In genomic region chr14:100416081-100416480, GRCh38 we compare ENCODE assay signal across 2 cellular contexts.
TF ChIP-seq lines count a peak whose summit lies in the region.

No MANE protein-coding gene starts in this region.

TF ChIP-seq in IMR-90, 13 proteins besides CTCF, POLR2A, EP300 and RAD21:
- TF ChIP-seq SMC3 (IDR thresholded peaks at IDR 0.05; ENCODE audit: low read depth, low read length) (no peak), USF2 (IDR thresholded peaks at IDR 0.05; ENCODE audit: low read depth, low read length) (no peak), RFX5 (IDR thresholded peaks at IDR 0.05; ENCODE audit: low read depth, low read length) (no peak), CEBPB (IDR thresholded peaks at IDR 0.05; ENCODE audit: low read depth, low read length) (no peak), RCOR1 (IDR thresholded peaks at IDR 0.05; ENCODE audit: insufficient replicate concordance, low read length) (no peak), MAFK (IDR thresholded peaks at IDR 0.05; ENCODE audit: low read depth, low read length) (no peak), CHD1 (IDR thresholded peaks at IDR 0.05; ENCODE audit: low read depth, low read length) (no peak), BHLHE40 (IDR thresholded peaks at IDR 0.05; ENCODE audit: low read depth, low read length) (no peak), ELK1 (IDR thresholded peaks at IDR 0.05; ENCODE audit: borderline replicate concordance, low read depth, low read length) (no peak), NFE2L2 (IDR thresholded peaks at IDR 0.05; ENCODE audit: low read depth, low read length) (no peak), MAZ (IDR thresholded peaks at IDR 0.05; ENCODE audit: borderline replicate concordance, low read depth, low read length) (no peak)

TF ChIP-seq in K562, 482 proteins besides CTCF, POLR2A, EP300 and RAD21:
- TF ChIP-seq PKNOX1 (IDR thresholded peaks at IDR 0.05) (0 out of 2 replicates have a peak, but pooled peaks have one; percentile 29), ZNF263 (CRISPR knock-in tag; IDR thresholded peaks at IDR 0.05; ENCODE audit: borderline replicate concordance) (no peak)
